ENCODE assay signal across 1 cellular context in genomic region chr14:24172871-24173281, GRCh38.
TF ChIP-seq lines count a peak whose summit lies in the region.

No MANE protein-coding gene starts in this region.

TF ChIP-seq in SK-N-SH treated with all-trans-retinoic acid at 6 μM for 48 hours, 23 proteins besides CTCF, POLR2A, EP300 and RAD21 (continued from another document):
- no peak for TF ChIP-seq RARB (CRISPR knock-in tag; IDR thresholded peaks at IDR 0.05)
- TF ChIP-seq, protein P1, sequence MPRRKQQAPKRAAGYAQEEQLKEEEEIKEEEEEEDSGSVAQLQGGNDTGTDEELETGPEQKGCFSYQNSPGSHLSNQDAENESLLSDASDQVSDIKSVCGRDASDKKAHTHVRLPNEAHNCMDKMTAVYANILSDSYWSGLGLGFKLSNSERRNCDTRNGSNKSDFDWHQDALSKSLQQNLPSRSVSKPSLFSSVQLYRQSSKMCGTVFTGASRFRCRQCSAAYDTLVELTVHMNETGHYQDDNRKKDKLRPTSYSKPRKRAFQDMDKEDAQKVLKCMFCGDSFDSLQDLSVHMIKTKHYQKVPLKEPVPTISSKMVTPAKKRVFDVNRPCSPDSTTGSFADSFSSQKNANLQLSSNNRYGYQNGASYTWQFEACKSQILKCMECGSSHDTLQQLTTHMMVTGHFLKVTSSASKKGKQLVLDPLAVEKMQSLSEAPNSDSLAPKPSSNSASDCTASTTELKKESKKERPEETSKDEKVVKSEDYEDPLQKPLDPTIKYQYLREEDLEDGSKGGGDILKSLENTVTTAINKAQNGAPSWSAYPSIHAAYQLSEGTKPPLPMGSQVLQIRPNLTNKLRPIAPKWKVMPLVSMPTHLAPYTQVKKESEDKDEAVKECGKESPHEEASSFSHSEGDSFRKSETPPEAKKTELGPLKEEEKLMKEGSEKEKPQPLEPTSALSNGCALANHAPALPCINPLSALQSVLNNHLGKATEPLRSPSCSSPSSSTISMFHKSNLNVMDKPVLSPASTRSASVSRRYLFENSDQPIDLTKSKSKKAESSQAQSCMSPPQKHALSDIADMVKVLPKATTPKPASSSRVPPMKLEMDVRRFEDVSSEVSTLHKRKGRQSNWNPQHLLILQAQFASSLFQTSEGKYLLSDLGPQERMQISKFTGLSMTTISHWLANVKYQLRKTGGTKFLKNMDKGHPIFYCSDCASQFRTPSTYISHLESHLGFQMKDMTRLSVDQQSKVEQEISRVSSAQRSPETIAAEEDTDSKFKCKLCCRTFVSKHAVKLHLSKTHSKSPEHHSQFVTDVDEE (CRISPR knock-in tag; IDR thresholded peaks at IDR 0.05): no peak
